In the genomic region with DNA sequence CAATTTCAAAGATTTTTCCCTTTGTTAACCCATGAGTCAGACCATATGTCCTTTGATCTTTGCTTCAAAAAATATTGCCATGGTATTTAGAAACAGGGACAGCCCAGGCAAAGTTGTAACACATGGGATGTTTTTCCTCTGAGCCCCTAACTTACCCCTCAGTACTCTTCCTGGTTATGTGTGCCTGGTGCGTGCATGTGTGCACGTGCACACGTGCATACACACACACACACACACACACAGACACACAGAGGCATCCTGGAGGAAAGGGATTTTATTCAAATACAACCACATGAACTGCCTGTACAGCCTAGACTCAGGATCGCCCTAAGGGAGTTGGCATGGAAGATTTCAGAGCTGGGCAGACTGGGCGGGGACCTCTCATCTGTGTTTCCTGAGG, we compare ENCODE assay signal across 18 cellular contexts. TPM values are rescaled to one million over a fixed set of nuclear protein-coding genes. Genes with fewer than 3 reads are reported as not detected.
DNase-seq lines count a peak whose midpoint lies in the region; ATAC-seq, FAIRE-seq and TF ChIP-seq lines count a peak whose summit lies in the region.
"Had no signal": no experiment of that assay in that cellular context is flagged by ENCODE, and none has a peak within 500 bp of the region (broad histone marks: within the 10 kb centered on the region; RNA-seq: fewer than 3 reads in every experiment).

No MANE protein-coding gene starts in this region.

- H4K20me1 ChIP-seq in SK-N-SH (ENCODE audit: insufficient read depth), result no peaks in the 10 kb centered on the region

- WGBS in SK-N-SH (ENCODE audit: low lambda C conversion rate), result 22% methylated on average over 3 of the region's 5 CpGs

- DNase-seq in SK-N-SH (peak; percentile 21), urothelium cell line (ENCODE audit: low spot score) (no peak), NCI-H1105 (lab: John Stamatoyannopoulos, UW) (no peak)
- no peak for DNase-seq in activated CD4-positive, alpha-beta T cell treated with anti-CD3 and anti-CD28 coated beads, Interleukin-2, amount 10 ng/mL, durations not matched to agents 24 days and 14 days
- DNase-seq: 8988T; CD8-positive, alpha-beta memory T cell; DMS79 treated with DMSO at 0.1 percent for 48 hours; GF-D8; NCI-H2029 treated with DMSO at 0.1 percent for 48 hours; NCI-H774; T-helper 1 cell had no signal

- H3K27me3 Mint-ChIP-seq in IgD-negative memory B cell, result no peaks in the 10 kb centered on the region
- peaks cover 10% of the 10 kb centered on the region for H3K27me3 Mint-ChIP-seq in activated CD4-positive, alpha-beta T cell treated with anti-CD3 and anti-CD28 coated beads, Interleukin-2, amount 10 ng/mL, durations not matched to agents 24 days and 14 days

- H3K36me3 ChIP-seq in SK-N-SH (replicated peaks in 1 of 2; ENCODE audit: control insufficient read depth in 1 of 2, insufficient read depth in 2 of 2, low read length in 1 of 2), result no peaks in the 10 kb centered on the region

- peaks cover 0 to 21% of the 10 kb centered on the region in 2 experiments; a peak in 2 of 4 replicates for H3K4me1 ChIP-seq in SK-N-SH (ENCODE audit: control insufficient read depth in 1 of 2, insufficient read depth in 2 of 2, low read depth in 1 of 2, low read length in 1 of 2)

- no peak overlapping the region; a peak in 1 of 4 replicates for H3K27ac ChIP-seq in SK-N-SH (ENCODE audit: low read depth in 2 of 2, low read length in 1 of 2)
- peak overlapping the region; percentile 24; the same call in 1 of the 2 replicates for H3K27ac ChIP-seq in VCaP

- ATAC-seq in SK-N-SH treated with all-trans-retinoic acid at 6 μM for 48 hours (no peak), HG02623 (IDR thresholded peaks at IDR 0.05; ENCODE audit: unreplicated experiment) (no peak)
- ATAC-seq: Panc1, Right ventricle myocardium inferior had no signal

- no peaks in the 10 kb centered on the region for H3K9me3 ChIP-seq in SK-N-SH

- FAIRE-seq in urothelium cell line (lab: Jason Lieb, UNC), result peak; percentile 80
- FAIRE-seq: H54 had no signal

- H3K4me3 ChIP-seq in SK-N-SH (ENCODE audit: low read depth in 2 of 2, low read length in 1 of 2), result no peak overlapping the region

- no peak overlapping the region for H2AFZ ChIP-seq in SK-N-SH (ENCODE audit: low read depth)

- CTCF ChIA-PET in SK-N-SH (lab: Yijun Ruan, JAX), result interaction anchor here (1.3 kb wide), 1 partner anchor 25 kb away, joined by 3 read pairs; no protein-coding TSS in a partner anchor

- H3K27ac Mint-ChIP-seq in IgD-negative memory B cell, result no peak overlapping the region
- no peak overlapping the region for H3K27ac Mint-ChIP-seq in activated CD4-positive, alpha-beta T cell treated with anti-CD3 and anti-CD28 coated beads, Interleukin-2, amount 10 ng/mL, durations not matched to agents 24 days and 14 days
- H3K27ac Mint-ChIP-seq: CD8-positive, alpha-beta memory T cell had no signal

- no peak overlapping the region for H3K4me2 ChIP-seq in SK-N-SH

- no peak overlapping the region for H3K9ac ChIP-seq in SK-N-SH

- intact Hi-C loops in activated CD4-positive, alpha-beta T cell treated with anti-CD3 and anti-CD28 coated beads, Interleukin-2, amount 10 ng/mL, durations not matched to agents 24 days and 14 days (cut with micrococcal nuclease), result loop anchor here (2.0 kb wide), 1 partner anchor 73 kb away; no protein-coding TSS in a partner anchor

- H3K4me1 Mint-ChIP-seq in IgD-negative memory B cell, result peaks cover 11 to 38% (median 30%) of the 10 kb centered on the region in 3 donors
- peaks cover 26% of the 10 kb centered on the region for H3K4me1 Mint-ChIP-seq in activated CD4-positive, alpha-beta T cell treated with anti-CD3 and anti-CD28 coated beads, Interleukin-2, amount 10 ng/mL, durations not matched to agents 24 days and 14 days

- peak overlapping the region; percentile 26 to 96 (median 58) for H3K4me3 Mint-ChIP-seq in IgD-negative memory B cell
- no peak overlapping the region for H3K4me3 Mint-ChIP-seq in activated CD4-positive, alpha-beta T cell treated with anti-CD3 and anti-CD28 coated beads, Interleukin-2, amount 10 ng/mL, durations not matched to agents 24 days and 14 days

- H3K27me3 ChIP-seq in SK-N-SH (ENCODE audit: insufficient read depth), result no peaks in the 10 kb centered on the region

- no peaks in the 10 kb centered on the region for H3K9me3 Mint-ChIP-seq in IgD-negative memory B cell
- H3K9me3 Mint-ChIP-seq in activated CD4-positive, alpha-beta T cell treated with anti-CD3 and anti-CD28 coated beads, Interleukin-2, amount 10 ng/mL, durations not matched to agents 24 days and 14 days, result peaks cover 4% of the 10 kb centered on the region
- H3K9me3 Mint-ChIP-seq: CD8-positive, alpha-beta memory T cell had no signal

- peaks cover 6% of the 10 kb centered on the region for H3K36me3 Mint-ChIP-seq in IgD-negative memory B cell
- peaks cover 2% of the 10 kb centered on the region for H3K36me3 Mint-ChIP-seq in activated CD4-positive, alpha-beta T cell treated with anti-CD3 and anti-CD28 coated beads, Interleukin-2, amount 10 ng/mL, durations not matched to agents 24 days and 14 days (ENCODE audit: low read depth)
- H3K36me3 Mint-ChIP-seq: CD8-positive, alpha-beta memory T cell had no signal

- no peak for TF ChIP-seq RAD21 in SK-N-SH (IDR thresholded peaks at IDR 0.05; ENCODE audit: low read length)

- POLR2A ChIA-PET in SK-N-SH (lab: Yijun Ruan, JAX), result no interaction called here

- H3K9me2 ChIP-seq in SK-N-SH, result no peaks in the 10 kb centered on the region

- TF ChIP-seq CTCF in SK-N-SH (IDR thresholded peaks at IDR 0.05) (no peak), VCaP (conservative IDR thresholded peaks at IDR 0.05) (no peak)

- H3F3A ChIP-seq in SK-N-SH (replicated peaks; ENCODE audit: insufficient read depth), result no peaks in the 10 kb centered on the region

- H3K79me2 ChIP-seq in SK-N-SH (ENCODE audit: insufficient read depth), result no peaks in the 10 kb centered on the region

- no peak for TF ChIP-seq EP300 in SK-N-SH (IDR thresholded peaks at IDR 0.05; ENCODE audit: borderline replicate concordance in 1 of 2, low read depth in 1 of 2, low read length in 1 of 2)

TF ChIP-seq in SK-N-SH, 30 proteins besides CTCF, POLR2A, EP300 and RAD21 (continues in another document):
- no peak for TF ChIP-seq TAF1 (IDR thresholded peaks at IDR 0.05; ENCODE audit: borderline replicate concordance, low read depth, low read length)
- no peak for TF ChIP-seq NRF1 (IDR thresholded peaks at IDR 0.05; ENCODE audit: low read depth, low read length)
- TF ChIP-seq FOXJ3 (CRISPR knock-in tag; IDR thresholded peaks at IDR 0.05), result no peak
- TF ChIP-seq, protein P1, sequence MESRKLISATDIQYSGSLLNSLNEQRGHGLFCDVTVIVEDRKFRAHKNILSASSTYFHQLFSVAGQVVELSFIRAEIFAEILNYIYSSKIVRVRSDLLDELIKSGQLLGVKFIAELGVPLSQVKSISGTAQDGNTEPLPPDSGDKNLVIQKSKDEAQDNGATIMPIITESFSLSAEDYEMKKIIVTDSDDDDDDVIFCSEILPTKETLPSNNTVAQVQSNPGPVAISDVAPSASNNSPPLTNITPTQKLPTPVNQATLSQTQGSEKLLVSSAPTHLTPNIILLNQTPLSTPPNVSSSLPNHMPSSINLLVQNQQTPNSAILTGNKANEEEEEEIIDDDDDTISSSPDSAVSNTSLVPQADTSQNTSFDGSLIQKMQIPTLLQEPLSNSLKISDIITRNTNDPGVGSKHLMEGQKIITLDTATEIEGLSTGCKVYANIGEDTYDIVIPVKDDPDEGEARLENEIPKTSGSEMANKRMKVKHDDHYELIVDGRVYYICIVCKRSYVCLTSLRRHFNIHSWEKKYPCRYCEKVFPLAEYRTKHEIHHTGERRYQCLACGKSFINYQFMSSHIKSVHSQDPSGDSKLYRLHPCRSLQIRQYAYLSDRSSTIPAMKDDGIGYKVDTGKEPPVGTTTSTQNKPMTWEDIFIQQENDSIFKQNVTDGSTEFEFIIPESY (IDR thresholded peaks at IDR 0.05; ENCODE audit: borderline replicate concordance, low read depth), result no peak
- no peak for TF ChIP-seq SMC3 (IDR thresholded peaks at IDR 0.05; ENCODE audit: low read depth, low read length)
- TF ChIP-seq FOSL2 (IDR thresholded peaks at IDR 0.05; ENCODE audit: borderline replicate concordance, low read depth), result no peak
- TF ChIP-seq GABPA (IDR thresholded peaks at IDR 0.05; ENCODE audit: low read depth), result no peak

TF ChIP-seq in SK-N-SH treated with all-trans-retinoic acid at 6 μM for 48 hours, 23 proteins besides CTCF, POLR2A, EP300 and RAD21 (continues in another document):
- TF ChIP-seq ZFP3 (CRISPR knock-in tag; IDR thresholded peaks at IDR 0.05) (no peak), ZNF8 (CRISPR knock-in tag; IDR thresholded peaks at IDR 0.05) (no peak), TOX (CRISPR knock-in tag; IDR thresholded peaks at IDR 0.05; ENCODE audit: borderline replicate concordance) (no peak), OSR1 (CRISPR knock-in tag; IDR thresholded peaks at IDR 0.05) (no peak), ESRRG (CRISPR knock-in tag; IDR thresholded peaks at IDR 0.05) (no peak), CSDC2 (CRISPR knock-in tag; IDR thresholded peaks at IDR 0.05) (no peak), BACH2 (CRISPR knock-in tag; IDR thresholded peaks at IDR 0.05; ENCODE audit: borderline replicate concordance) (no peak)
- TF ChIP-seq, protein P2, sequence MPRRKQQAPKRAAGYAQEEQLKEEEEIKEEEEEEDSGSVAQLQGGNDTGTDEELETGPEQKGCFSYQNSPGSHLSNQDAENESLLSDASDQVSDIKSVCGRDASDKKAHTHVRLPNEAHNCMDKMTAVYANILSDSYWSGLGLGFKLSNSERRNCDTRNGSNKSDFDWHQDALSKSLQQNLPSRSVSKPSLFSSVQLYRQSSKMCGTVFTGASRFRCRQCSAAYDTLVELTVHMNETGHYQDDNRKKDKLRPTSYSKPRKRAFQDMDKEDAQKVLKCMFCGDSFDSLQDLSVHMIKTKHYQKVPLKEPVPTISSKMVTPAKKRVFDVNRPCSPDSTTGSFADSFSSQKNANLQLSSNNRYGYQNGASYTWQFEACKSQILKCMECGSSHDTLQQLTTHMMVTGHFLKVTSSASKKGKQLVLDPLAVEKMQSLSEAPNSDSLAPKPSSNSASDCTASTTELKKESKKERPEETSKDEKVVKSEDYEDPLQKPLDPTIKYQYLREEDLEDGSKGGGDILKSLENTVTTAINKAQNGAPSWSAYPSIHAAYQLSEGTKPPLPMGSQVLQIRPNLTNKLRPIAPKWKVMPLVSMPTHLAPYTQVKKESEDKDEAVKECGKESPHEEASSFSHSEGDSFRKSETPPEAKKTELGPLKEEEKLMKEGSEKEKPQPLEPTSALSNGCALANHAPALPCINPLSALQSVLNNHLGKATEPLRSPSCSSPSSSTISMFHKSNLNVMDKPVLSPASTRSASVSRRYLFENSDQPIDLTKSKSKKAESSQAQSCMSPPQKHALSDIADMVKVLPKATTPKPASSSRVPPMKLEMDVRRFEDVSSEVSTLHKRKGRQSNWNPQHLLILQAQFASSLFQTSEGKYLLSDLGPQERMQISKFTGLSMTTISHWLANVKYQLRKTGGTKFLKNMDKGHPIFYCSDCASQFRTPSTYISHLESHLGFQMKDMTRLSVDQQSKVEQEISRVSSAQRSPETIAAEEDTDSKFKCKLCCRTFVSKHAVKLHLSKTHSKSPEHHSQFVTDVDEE (CRISPR knock-in tag; IDR thresholded peaks at IDR 0.05), result no peak

RNA-seq across cellular contexts. Expression of a gene that starts 5.1 kb away (rescaled TPM):
- polyA plus RNA-seq in SK-N-SH (2012; rRNA removed) (0.24 and 0.36 TPM in 2 replicates), IgD-negative memory B cell (85.9 TPM)
- 0.22 and 0.59 TPM in 2 replicates for polyA plus RNA-seq in SK-N-SH (2012; cell fraction: cytosol; rRNA removed)
- polyA plus RNA-seq in SK-N-SH (2012; cell fraction: nucleus; rRNA removed), result 0.62 and 1.0 TPM in 2 replicates
- 5.7 and 5.9 TPM in 2 replicates for total RNA-seq in activated CD4-positive, alpha-beta T cell treated with anti-CD3 and anti-CD28 coated beads, Interleukin-2, amount 10 ng/mL, durations not matched to agents 24 days and 14 days

Comparison
In these comparisons a context has a peak if more than half of its experiments do, and no peak if none do; other contexts are left out.
1. RNA of a gene that starts 5.1 kb away (polyA plus RNA-seq): 85.9 TPM in IgD-negative memory B cell (single experiment); 0.22 to 1.0 TPM in SK-N-SH; every median in the first group is over 10 times any median in the second.